In genomic region chr11:60992842-60993409, GRCh38 we compare ENCODE assay signal across 11 cellular contexts. TPM values are rescaled to one million over a fixed set of nuclear protein-coding genes. Genes with fewer than 3 reads are reported as not detected.
A peak's percentile ranks its signal among the peaks of the same experiment; 100 is the strongest.
DNase-seq lines count a peak whose midpoint lies in the region; ATAC-seq and TF ChIP-seq lines count a peak whose summit lies in the region.
"Had no signal": no experiment of that assay in that cellular context is flagged by ENCODE, and none has a peak within 500 bp of the region (broad histone marks: within the 10 kb centered on the region; RNA-seq: fewer than 3 reads in every experiment).

No MANE protein-coding gene starts in this region.

- DNase-seq in right cardiac atrium (peak in 1 of 3 donors; percentile 60), cardiac septum (ENCODE audit: low spot score) (no peak), T-cell (no peak), chondrocyte (ENCODE audit: low spot score) (peak; percentile 22), testis (peak; percentile 52), AG08395 (ENCODE audit: low spot score) (no peak)
- DNase-seq: effector memory CD8-positive, alpha-beta T cell; right lobe of liver had no signal

- H3K27ac ChIP-seq in right cardiac atrium (ENCODE audit: low read length) (no peak overlapping the region), testis (no peak overlapping the region)
- H3K27ac ChIP-seq: right lobe of liver, suprapubic skin had no signal

- no peak overlapping the region for H3K4me3 ChIP-seq in right cardiac atrium (ENCODE audit: low read length)
- H3K4me3 ChIP-seq in testis = no peak overlapping the region
- H3K4me3 ChIP-seq: right lobe of liver, suprapubic skin had no signal

- no peak for TF ChIP-seq POLR2A in testis (IDR thresholded peaks at IDR 0.05)

- ATAC-seq in right cardiac atrium (peak; percentile 59 to 64), T-cell (replicated peaks in 1 of 4) (no peak), esophagus mucosa (no peak), HG03354 (IDR thresholded peaks at IDR 0.05; ENCODE audit: poor library complexity, severe bottlenecking, unreplicated experiment) (no peak)
- ATAC-seq: effector memory CD8-positive, alpha-beta T cell; right lobe of liver had no signal

- 32% methylated on average over 5 of the region's 5 CpGs for WGBS in right cardiac atrium
- WGBS in testis, 2 donors = 40 to 60% methylated on average over 3 to 5 of the region's 5 CpGs

- no peaks in the 10 kb centered on the region for H3K9me3 ChIP-seq in right cardiac atrium (ENCODE audit: control insufficient read depth, low read length)
- H3K9me3 ChIP-seq in testis = no peaks in the 10 kb centered on the region
- H3K9me3 ChIP-seq: right lobe of liver, suprapubic skin had no signal

- H3K4me3 Mint-ChIP-seq in T-cell (peak overlapping the region; percentile 47 to 75 (median 51)), chondrocyte (ENCODE audit: unreplicated experiment) (no peak overlapping the region)

- H3K9me3 Mint-ChIP-seq in T-cell (no peaks in the 10 kb centered on the region), chondrocyte (ENCODE audit: low read depth) (no peaks in the 10 kb centered on the region)
- H3K9me3 Mint-ChIP-seq: effector memory CD8-positive, alpha-beta T cell had no signal

- peak overlapping the region; percentile 76 to 90 for H3K27ac Mint-ChIP-seq in T-cell
- no peak overlapping the region for H3K27ac Mint-ChIP-seq in chondrocyte (ENCODE audit: unreplicated experiment)

- POLR2A ChIA-PET in T-cell (lab: Charles Lee) = interaction anchor here in 1 of 2 donors (0.7 to 1.6 kb wide), 2 partner anchors 21 to 90 kb away, joined by 3 to 4 read pairs; partner anchors contain the start of gene CD6

- H3K27me3 ChIP-seq in right cardiac atrium (ENCODE audit: control insufficient read depth, insufficient read depth) = no peaks in the 10 kb centered on the region
- no peaks in the 10 kb centered on the region for H3K27me3 ChIP-seq in testis
- H3K27me3 ChIP-seq: right lobe of liver had no signal

- H3K27me3 Mint-ChIP-seq in T-cell = no peaks in the 10 kb centered on the region
- H3K27me3 Mint-ChIP-seq in chondrocyte (ENCODE audit: low read depth) = peaks cover 35% of the 10 kb centered on the region
- H3K27me3 Mint-ChIP-seq: effector memory CD8-positive, alpha-beta T cell had no signal

- peaks cover 77 to 82% (median 80%) of the 10 kb centered on the region in 3 donors for H3K4me1 Mint-ChIP-seq in T-cell
- no peaks in the 10 kb centered on the region for H3K4me1 Mint-ChIP-seq in chondrocyte (ENCODE audit: low read depth)

- intact Hi-C loops in right cardiac atrium (cut with DNase I) (no loop called here), cardiac septum (cut with DNase I) (no loop called here), testis (cut with DNase I; ENCODE audit: low total_unique reads) (no loop called here)

- no peak for TF ChIP-seq CTCF in chondrocyte (IDR thresholded peaks at IDR 0.05)
- no peak for TF ChIP-seq CTCF in testis (IDR thresholded peaks at IDR 0.05)

- H3K4me1 ChIP-seq in right cardiac atrium (ENCODE audit: control insufficient read depth, insufficient read depth, low read length) = no peaks in the 10 kb centered on the region
- H3K4me1 ChIP-seq in testis = peaks cover 11% of the 10 kb centered on the region
- H3K4me1 ChIP-seq: right lobe of liver had no signal

- peaks cover 50% of the 10 kb centered on the region for H3K36me3 Mint-ChIP-seq in T-cell
- no peaks in the 10 kb centered on the region for H3K36me3 Mint-ChIP-seq in chondrocyte (ENCODE audit: low read depth)

- H3K36me3 ChIP-seq in testis (ENCODE audit: low read depth, missing control alignments) = no peaks in the 10 kb centered on the region
- H3K36me3 ChIP-seq: right lobe of liver, suprapubic skin had no signal

- CTCF ChIA-PET in T-cell (lab: Charles Lee) = interaction anchor here in 1 of 2 donors (1.2 kb wide), 1 partner anchor 15 kb away, joined by 3 read pairs; no protein-coding TSS in a partner anchor

RNA-seq across cellular contexts. Expression of gene CD6, which starts 21.4 kb away (rescaled TPM):
- total RNA-seq in right cardiac atrium (1 to 10 TPM in 2 of 4 donors, under 1 TPM in 2; 0.71 to 1.7 (median 0.87) TPM), cardiac septum (0.86 TPM), T-cell (100 to 1,000 TPM; 413 to 594 (median 495) TPM), chondrocyte (0.33 TPM in 1 of 3 replicates, not detected in the others), testis (1 to 10 TPM in 1 of 2 donors, under 1 TPM in 1; 0.87 to 1.6 TPM), esophagus mucosa (0.80 TPM)
- polyA plus RNA-seq in right cardiac atrium (0.11 TPM), testis (ENCODE audit: insufficient read depth, low read depth, low replicate concordance) (3.1 TPM)

RNA-seq across cellular contexts. Expression of gene SLC15A3, which starts 41.0 kb away (rescaled TPM):
- 10 to 100 TPM; 17.4 to 24.7 (median 22.1) TPM for total RNA-seq in right cardiac atrium
- 24.6 TPM for polyA plus RNA-seq in right cardiac atrium
- 11.6 TPM for total RNA-seq in cardiac septum
- 10 to 100 TPM in 1 of 5 donors, 1 to 10 TPM in 4; 5.4 to 12.2 (median 6.7) TPM for total RNA-seq in T-cell
- total RNA-seq in chondrocyte = 0.54 to 1.6 TPM (median 0.62 TPM) in 3 replicates
- 1 to 10 TPM; 8.0 to 9.3 TPM for total RNA-seq in testis
- 24.4 TPM for polyA plus RNA-seq in testis (ENCODE audit: insufficient read depth, low read depth, low replicate concordance)
- total RNA-seq in esophagus mucosa = 3.9 TPM

Comparison
In these comparisons a context has a peak if more than half of its experiments do, and no peak if none do; other contexts are left out.
1. ATAC-seq: peak in right cardiac atrium (2 of 2); none in T-cell (0 of 4), esophagus mucosa (single experiment) and HG03354 (single experiment).
2. DNase-seq: peak in chondrocyte (single experiment) and testis (single experiment); none in cardiac septum (single experiment), T-cell (0 of 34) and AG08395 (single experiment).
3. RNA of gene CD6, which starts 21.4 kb away (total RNA-seq): 413 to 594 TPM in T-cell; 0.87 to 1.6 TPM in testis, 0.71 to 1.7 TPM in right cardiac atrium, 0.86 TPM in cardiac septum (single experiment), 0.80 TPM in esophagus mucosa (single experiment) and 0.33 TPM in chondrocyte; every median in the first group is over 100 times any median in the second.